Comparison of ENCODE assay signal across 16 cellular contexts in the genomic region with DNA sequence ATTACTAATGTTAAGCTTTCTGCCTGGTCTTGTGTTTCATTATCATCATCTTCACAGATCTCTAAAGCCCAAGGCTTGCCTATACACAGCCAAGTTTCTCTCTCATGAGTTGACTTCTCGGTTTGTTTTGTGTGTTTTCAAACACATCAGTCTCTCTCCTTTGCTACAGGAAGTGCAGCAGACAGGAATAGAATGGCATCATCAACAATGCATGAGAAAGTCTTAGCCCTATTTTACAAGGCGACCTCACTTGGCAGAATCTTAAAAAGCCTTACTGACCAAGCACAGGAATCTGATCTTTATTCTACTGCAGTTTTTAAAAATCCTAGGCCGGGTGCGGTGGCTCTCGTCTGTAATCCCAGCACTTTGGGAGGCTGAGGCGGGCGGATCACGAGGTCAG. TPM values are rescaled to one million over a fixed set of nuclear protein-coding genes. Genes with fewer than 3 reads are reported as not detected.
DNase-seq lines count a peak whose midpoint lies in the region; TF ChIP-seq lines count a peak whose summit lies in the region.
"Had no signal": no experiment of that assay in that cellular context is flagged by ENCODE, and none has a peak within 500 bp of the region (broad histone marks: within the 10 kb centered on the region; RNA-seq: fewer than 3 reads in every experiment).

No MANE protein-coding gene starts in this region.

- POLR2A ChIA-PET in AG04449 (lab: Yijun Ruan, JAX), result no interaction called here
- POLR2A ChIA-PET in MCF 10A (lab: Yijun Ruan, JAX), result no interaction called here

- H3K4me1 Mint-ChIP-seq in endothelial cell (ENCODE audit: unreplicated experiment), result peaks cover 22% of the 10 kb centered on the region
- no peaks in the 10 kb centered on the region for H3K4me1 Mint-ChIP-seq in MCF 10A (ENCODE audit: insufficient read depth, unreplicated experiment)
- H3K4me1 Mint-ChIP-seq: activated B cell treated with CpG ODN at 0.5 μM for 24 hours; activated T-helper 17 cell treated with anti-CD3 and anti-CD28 coated beads, Interleukin-2, amount 50 U/mL, for 72 hours had no signal

- H3K36me3 Mint-ChIP-seq in endothelial cell (ENCODE audit: low read depth, unreplicated experiment) (peaks cover 12% of the 10 kb centered on the region), MCF 10A (ENCODE audit: insufficient read depth, unreplicated experiment) (peaks cover 37% of the 10 kb centered on the region)

- H3K27ac Mint-ChIP-seq in endothelial cell (ENCODE audit: unreplicated experiment) (peak overlapping the region; percentile 89), MCF 10A (ENCODE audit: low read depth, unreplicated experiment) (no peak overlapping the region)
- H3K27ac Mint-ChIP-seq: activated B cell treated with CpG ODN at 0.5 μM for 24 hours; activated T-helper 17 cell treated with anti-CD3 and anti-CD28 coated beads, Interleukin-2, amount 50 U/mL, for 72 hours had no signal

- TF ChIP-seq CTCF in AG04449 (IDR thresholded peaks at IDR 0.05; ENCODE audit: insufficient read depth, low read length, missing control alignments) (no peak), endothelial cell (IDR thresholded peaks at IDR 0.05; ENCODE audit: unreplicated experiment) (no peak), MCF 10A (IDR thresholded peaks at IDR 0.05; ENCODE audit: unreplicated experiment) (no peak)

- H3K27me3 Mint-ChIP-seq in endothelial cell (ENCODE audit: unreplicated experiment), result peaks cover 5% of the 10 kb centered on the region
- H3K27me3 Mint-ChIP-seq in MCF 10A (ENCODE audit: insufficient read depth, unreplicated experiment), result no peaks in the 10 kb centered on the region
- H3K27me3 Mint-ChIP-seq: activated B cell treated with CpG ODN at 0.5 μM for 24 hours; activated T-helper 17 cell treated with anti-CD3 and anti-CD28 coated beads, Interleukin-2, amount 50 U/mL, for 72 hours had no signal

- H3K4me3 Mint-ChIP-seq in endothelial cell (ENCODE audit: unreplicated experiment) (no peak overlapping the region), MCF 10A (ENCODE audit: unreplicated experiment) (no peak overlapping the region)
- H3K4me3 Mint-ChIP-seq: activated B cell treated with CpG ODN at 0.5 μM for 24 hours; activated T-helper 17 cell treated with anti-CD3 and anti-CD28 coated beads, Interleukin-2, amount 50 U/mL, for 72 hours had no signal

- H3K9me3 Mint-ChIP-seq in endothelial cell (ENCODE audit: unreplicated experiment), result no peaks in the 10 kb centered on the region
- no peaks in the 10 kb centered on the region for H3K9me3 Mint-ChIP-seq in MCF 10A (ENCODE audit: unreplicated experiment)
- H3K9me3 Mint-ChIP-seq: activated B cell treated with CpG ODN at 0.5 μM for 24 hours; activated T-helper 17 cell treated with anti-CD3 and anti-CD28 coated beads, Interleukin-2, amount 50 U/mL, for 72 hours had no signal

- BruUV-seq in MCF 10A (replicated peaks; lab: Mats Ljungman, UMichigan), result no TSS peak

- intact Hi-C loops in MCF 10A (cut with micrococcal nuclease), result no loop called here

- CTCF ChIA-PET in AG04449 (lab: Yijun Ruan, JAX) (no interaction called here), MCF 10A (lab: Yijun Ruan, JAX) (interaction anchor here (1.4 kb wide), 1 partner anchor 15 kb away, joined by 4 read pairs; no protein-coding TSS in a partner anchor)

- no peak overlapping the region for H3K4me3 ChIP-seq in AG04449 (ENCODE audit: low read depth, low read length)
- H3K4me3 ChIP-seq: left lung had no signal

- DNase-seq in AG04449 (ENCODE audit: low read depth, low spot score), result peak; percentile 37
- DNase-seq in M059J (ENCODE audit: low read depth), result peak; percentile 74
- DNase-seq in endothelial cell (ENCODE audit: low spot score), result no peak
- DNase-seq in kidney glomerular epithelial cell (lab: John Stamatoyannopoulos, UW), result peak; percentile 25
- DNase-seq in NCI-H2029 (lab: John Stamatoyannopoulos, UW), result no peak
- no peak for DNase-seq in MCF 10A (ENCODE audit: unreplicated experiment)
- no peak for DNase-seq in COLO668 (lab: John Stamatoyannopoulos, UW; ENCODE audit: unreplicated experiment)
- no peak for DNase-seq in SKM-1 treated with dmso at 0.1 percent for 144 hours (lab: John Stamatoyannopoulos, UW; ENCODE audit: unreplicated experiment)
- DNase-seq: activated B cell treated with CpG ODN at 0.5 μM for 24 hours; activated CD8-positive, alpha-beta memory T cell treated with anti-CD3 and anti-CD28 coated beads for 24 hours; H7; hippocampal formation; left lung; stimulated activated naive CD4-positive, alpha-beta T cell; T-helper 1 cell had no signal

RNA-seq across cellular contexts. Expression of gene CC2D2A, which starts 36.8 kb away (rescaled TPM):
- total RNA-seq in M059J (2014; rRNA removed; shearing (Covaris generic)), result 9.9 and 26.8 TPM in 2 replicates
- 43.0 TPM for total RNA-seq in endothelial cell (ENCODE audit: unreplicated experiment)
- 7.7 and 8.6 TPM in 2 replicates for total RNA-seq in MCF 10A (2022)
- total RNA-seq: activated B cell treated with CpG ODN at 0.5 μM for 24 hours; activated T-helper 17 cell treated with anti-CD3 and anti-CD28 coated beads, Interleukin-2, amount 50 U/mL, for 72 hours had no signal

Comparison
In these comparisons a context has a peak if more than half of its experiments do, and no peak if none do; other contexts are left out.
1. DNase-seq: peak in AG04449 (single experiment), M059J (single experiment) and kidney glomerular epithelial cell (single experiment); none in endothelial cell (single experiment), NCI-H2029 (single experiment), MCF 10A (single experiment), COLO668 (single experiment) and SKM-1 treated with dmso at 0.1 percent for 144 hours (single experiment).